8 cellular contexts compared by ENCODE assay signal in genomic region chr21:36320421-36321324, GRCh38. TPM values are rescaled to one million over a fixed set of nuclear protein-coding genes. Genes with fewer than 3 reads are reported as not detected.
DNase-seq lines count a peak whose midpoint lies in the region; ATAC-seq and TF ChIP-seq lines count a peak whose summit lies in the region.

No MANE protein-coding gene starts in this region.

- peaks cover 0 to 15% (median 4%) of the 10 kb centered on the region in 7 donors for H3K9me3 Mint-ChIP-seq in CD14-positive monocyte
- no peaks in the 10 kb centered on the region for H3K9me3 Mint-ChIP-seq in activated CD8-positive, alpha-beta T cell treated with anti-CD3 and anti-CD28 coated beads for 36 hours
- H3K9me3 Mint-ChIP-seq in natural killer cell treated with Interleukin-12 subunit alpha and Interleukin-12 subunit beta and Interleukin-15 and Interleukin-18, amount 100 ng/mL, for 72 hours: no peaks in the 10 kb centered on the region

- TF ChIP-seq CTCF in CD14-positive monocyte (IDR thresholded peaks at IDR 0.05) (no peak), uterus (IDR thresholded peaks at IDR 0.05) (no peak)
- no peak for TF ChIP-seq CTCF in activated CD8-positive, alpha-beta T cell treated with anti-CD3 and anti-CD28 coated beads for 36 hours (IDR thresholded peaks at IDR 0.05)

- peaks cover 0 to 5% (median 2%) of the 10 kb centered on the region in 3 donors for H3K27me3 Mint-ChIP-seq in CD14-positive monocyte (ENCODE audit: low read depth in 3 of 3)
- H3K27me3 Mint-ChIP-seq in activated CD8-positive, alpha-beta T cell treated with anti-CD3 and anti-CD28 coated beads for 36 hours: no peaks in the 10 kb centered on the region
- no peaks in the 10 kb centered on the region for H3K27me3 Mint-ChIP-seq in natural killer cell treated with Interleukin-12 subunit alpha and Interleukin-12 subunit beta and Interleukin-15 and Interleukin-18, amount 100 ng/mL, for 72 hours

- H3K36me3 Mint-ChIP-seq in CD14-positive monocyte: peaks cover 21 to 22% of the 10 kb centered on the region in 2 donors
- H3K36me3 Mint-ChIP-seq in activated CD8-positive, alpha-beta T cell treated with anti-CD3 and anti-CD28 coated beads for 36 hours (ENCODE audit: low read depth): peaks cover 27% of the 10 kb centered on the region
- H3K36me3 Mint-ChIP-seq in natural killer cell treated with Interleukin-12 subunit alpha and Interleukin-12 subunit beta and Interleukin-15 and Interleukin-18, amount 100 ng/mL, for 72 hours: no peaks in the 10 kb centered on the region

- TF ChIP-seq POLR2A in uterus (IDR thresholded peaks at IDR 0.05): peak in 1 of 2 donors; percentile 4

- H3K4me3 Mint-ChIP-seq in CD14-positive monocyte: peak overlapping the region; percentile 86 to 95
- H3K4me3 Mint-ChIP-seq in activated CD8-positive, alpha-beta T cell treated with anti-CD3 and anti-CD28 coated beads for 36 hours: peak overlapping the region; percentile 94
- H3K4me3 Mint-ChIP-seq in natural killer cell treated with Interleukin-12 subunit alpha and Interleukin-12 subunit beta and Interleukin-15 and Interleukin-18, amount 100 ng/mL, for 72 hours: peak overlapping the region; percentile 90

- H3K27ac ChIP-seq in uterus: peak overlapping the region; percentile 91 to 98

- DNase-seq in CD14-positive monocyte (ENCODE audit: low spot score) (peak; percentile 59), NCI-H226 (peak; percentile 68), fibroblast of the conjunctiva (ENCODE audit: low read depth) (peak; percentile 47), uterus (peak in 1 of 2 donors; percentile 56)
- DNase-seq in activated CD8-positive, alpha-beta T cell treated with anti-CD3 and anti-CD28 coated beads for 36 hours: peak; percentile 70
- peak; percentile 72 for DNase-seq in natural killer cell treated with Interleukin-12 subunit alpha and Interleukin-12 subunit beta and Interleukin-15 and Interleukin-18, amount 100 ng/mL, for 72 hours (ENCODE audit: low spot score)

- H3K4me1 ChIP-seq in uterus: peaks cover 0 to 13% of the 10 kb centered on the region in 2 donors

- intact Hi-C loops in CD14-positive monocyte (cut with micrococcal nuclease) (loop anchor here (1.0 to 10.0 kb wide), 3 partner anchors 164 to 248 kb away; partner anchors contain the start of genes DOP1B (in 2 of the 2) and CBR1 (in 1 of the 2)), uterus (cut with DNase I; ENCODE audit: low total_unique reads) (no loop called here)
- intact Hi-C loops in activated CD8-positive, alpha-beta T cell treated with anti-CD3 and anti-CD28 coated beads for 36 hours (cut with micrococcal nuclease): no loop called here

- ATAC-seq in GM18858 (IDR thresholded peaks at IDR 0.05; ENCODE audit: unreplicated experiment) (peak; percentile 24), HG03103 (IDR thresholded peaks at IDR 0.05; ENCODE audit: low read depth, unreplicated experiment) (peak; percentile 32)
- peak; percentile 61 for ATAC-seq in activated CD8-positive, alpha-beta T cell treated with anti-CD3 and anti-CD28 coated beads for 36 hours
- ATAC-seq in natural killer cell treated with Interleukin-12 subunit alpha and Interleukin-12 subunit beta and Interleukin-15 and Interleukin-18, amount 100 ng/mL, for 72 hours: peak; percentile 71 to 79

- H3K9me3 ChIP-seq in uterus: no peaks in the 10 kb centered on the region

- peaks cover 41% of the 10 kb centered on the region for H3K4me1 Mint-ChIP-seq in CD14-positive monocyte
- H3K4me1 Mint-ChIP-seq in activated CD8-positive, alpha-beta T cell treated with anti-CD3 and anti-CD28 coated beads for 36 hours (ENCODE audit: low read depth): peaks cover 35% of the 10 kb centered on the region
- H3K4me1 Mint-ChIP-seq in natural killer cell treated with Interleukin-12 subunit alpha and Interleukin-12 subunit beta and Interleukin-15 and Interleukin-18, amount 100 ng/mL, for 72 hours (ENCODE audit: low read depth in 2 of 2): peaks cover 32 to 36% of the 10 kb centered on the region in 2 donors

- peak overlapping the region; percentile 46 to 95 for H3K4me3 ChIP-seq in uterus

- no peaks in the 10 kb centered on the region for H3K36me3 ChIP-seq in uterus

- CTCF ChIA-PET in activated CD8-positive, alpha-beta T cell treated with anti-CD3 and anti-CD28 coated beads for 36 hours (lab: Charles Lee): interaction anchor here (0.9 to 3.1 kb wide), 14 partner anchors 8 to 185 kb away, joined by 3 to 17 read pairs (median 4); no protein-coding TSS in a partner anchor

- H3K27ac Mint-ChIP-seq in CD14-positive monocyte: peak overlapping the region; percentile 92 to 98 (median 94)
- peak overlapping the region; percentile 97 for H3K27ac Mint-ChIP-seq in activated CD8-positive, alpha-beta T cell treated with anti-CD3 and anti-CD28 coated beads for 36 hours
- H3K27ac Mint-ChIP-seq in natural killer cell treated with Interleukin-12 subunit alpha and Interleukin-12 subunit beta and Interleukin-15 and Interleukin-18, amount 100 ng/mL, for 72 hours: peak overlapping the region; percentile 84 to 99

- POLR2A ChIA-PET in activated CD8-positive, alpha-beta T cell treated with anti-CD3 and anti-CD28 coated beads for 36 hours (lab: Charles Lee): interaction anchor here (0.6 to 2.9 kb wide), 21 partner anchors 9 to 1433 kb away, joined by 3 to 20 read pairs (median 4); partner anchors contain the start of gene CHAF1B

- no peaks in the 10 kb centered on the region for H3K27me3 ChIP-seq in uterus

RNA-seq across cellular contexts. Expression of gene MORC3, which starts 0.7 kb away (rescaled TPM):
- polyA plus RNA-seq in CD14-positive monocyte: 10 to 100 TPM; 16.3 to 27.6 TPM
- total RNA-seq in activated CD8-positive, alpha-beta T cell treated with anti-CD3 and anti-CD28 coated beads for 36 hours: 10 to 100 TPM; 20.4 to 20.7 TPM
- total RNA-seq in natural killer cell treated with Interleukin-12 subunit alpha and Interleukin-12 subunit beta and Interleukin-15 and Interleukin-18, amount 100 ng/mL, for 72 hours: 10 to 100 TPM; 26.8 to 28.7 TPM
- 10 to 100 TPM; 23.3 to 95.1 (median 59.4) TPM for total RNA-seq in uterus

Comparison
In these comparisons a context has a peak if more than half of its experiments do, and no peak if none do; other contexts are left out.
1. ATAC-seq: peak in every context shown above with its lines; median percentile 75 in natural killer cell treated with Interleukin-12 subunit alpha and Interleukin-12 subunit beta and Interleukin-15 and Interleukin-18, amount 100 ng/mL, for 72 hours; 61 in activated CD8-positive, alpha-beta T cell treated with anti-CD3 and anti-CD28 coated beads for 36 hours; 32 in HG03103; 24 in GM18858.
2. intact Hi-C loops: an anchor here in CD14-positive monocyte (1.0 to 10.0 kb wide); none called in activated CD8-positive, alpha-beta T cell treated with anti-CD3 and anti-CD28 coated beads for 36 hours and uterus.